In genomic region chr11:8906629-8907028, GRCh38 we compare ENCODE assay signal across 12 cellular contexts. TPM values are rescaled to one million over a fixed set of nuclear protein-coding genes. Genes with fewer than 3 reads are reported as not detected.
DNase-seq lines count a peak whose midpoint lies in the region; ATAC-seq lines count a peak whose summit lies in the region.
"Had no signal": no experiment of that assay in that cellular context is flagged by ENCODE, and none has a peak within 500 bp of the region (broad histone marks: within the 10 kb centered on the region; RNA-seq: fewer than 3 reads in every experiment).

No MANE protein-coding gene starts in this region.

- peak; percentile 87 for DNase-seq in COLO829 (ENCODE audit: low spot score)
- peak; percentile 52 for DNase-seq in HPDE6-E6E7 (ENCODE audit: extremely low spot score)
- peak; percentile 38 for DNase-seq in glomerular visceral epithelial cell (ENCODE audit: extremely low spot score)
- no peak for DNase-seq in G401 (ENCODE audit: low spot score)
- no peak for DNase-seq in iPS-NIHi7 (ENCODE audit: extremely low spot score)

- H3K27me3 Mint-ChIP-seq in activated T-helper 17 cell treated with anti-CD3 and anti-CD28 coated beads, Interleukin-2, amount 50 U/mL, for 72 hours, result no peaks in the 10 kb centered on the region
- H3K27me3 Mint-ChIP-seq: IgD-negative memory B cell had no signal

- in situ Hi-C loops in G401 (cut with HindIII; ENCODE audit: low sequenced_read_pairs), result no loop called here

- peak overlapping the region; percentile 26 for H3K27ac Mint-ChIP-seq in activated T-helper 17 cell treated with anti-CD3 and anti-CD28 coated beads, Interleukin-2, amount 50 U/mL, for 72 hours
- H3K27ac Mint-ChIP-seq: activated naive CD4-positive, alpha-beta T cell treated with anti-CD3 and anti-CD28 coated beads, Interleukin-2, amount 50 U/mL, for 72 hours; IgD-negative memory B cell; WTC11 had no signal

- ATAC-seq in activated T-helper 17 cell treated with anti-CD3 and anti-CD28 coated beads, Interleukin-2, amount 50 U/mL, for 72 hours (replicated peaks), result peak; percentile 22
- ATAC-seq in HG03457 (IDR thresholded peaks at IDR 0.05; ENCODE audit: unreplicated experiment), result no peak
- ATAC-seq in HG02678 (IDR thresholded peaks at IDR 0.05; ENCODE audit: unreplicated experiment), result no peak
- ATAC-seq: WTC11 had no signal

- no peaks in the 10 kb centered on the region for H3K36me3 Mint-ChIP-seq in activated T-helper 17 cell treated with anti-CD3 and anti-CD28 coated beads, Interleukin-2, amount 50 U/mL, for 72 hours (ENCODE audit: low read depth)

- peak overlapping the region; percentile 45 for H3K4me3 Mint-ChIP-seq in activated T-helper 17 cell treated with anti-CD3 and anti-CD28 coated beads, Interleukin-2, amount 50 U/mL, for 72 hours
- H3K4me3 Mint-ChIP-seq: WTC11 had no signal

- peaks cover 19% of the 10 kb centered on the region for H3K4me1 Mint-ChIP-seq in activated T-helper 17 cell treated with anti-CD3 and anti-CD28 coated beads, Interleukin-2, amount 50 U/mL, for 72 hours

- no peaks in the 10 kb centered on the region for H3K9me3 Mint-ChIP-seq in activated T-helper 17 cell treated with anti-CD3 and anti-CD28 coated beads, Interleukin-2, amount 50 U/mL, for 72 hours

RNA-seq across cellular contexts. Expression of gene AKIP1, which starts 4.4 kb away (rescaled TPM):
- total RNA-seq in activated T-helper 17 cell treated with anti-CD3 and anti-CD28 coated beads, Interleukin-2, amount 50 U/mL, for 72 hours, result 10 to 100 TPM; 25.6 to 31.9 TPM
- total RNA-seq in G401 (2014; rRNA removed; shearing (Covaris generic)), result 49.0 and 62.7 TPM in 2 replicates

RNA-seq across cellular contexts. Expression of gene C11orf16, which starts 26.1 kb away (rescaled TPM):
- not detected for total RNA-seq in activated T-helper 17 cell treated with anti-CD3 and anti-CD28 coated beads, Interleukin-2, amount 50 U/mL, for 72 hours
- not detected in 2 replicates for total RNA-seq in G401 (2014; rRNA removed; shearing (Covaris generic))
- total RNA-seq: activated naive CD4-positive, alpha-beta T cell treated with anti-CD3 and anti-CD28 coated beads, Interleukin-2, amount 50 U/mL, for 72 hours; lung microvascular endothelial cell had no signal

RNA-seq across cellular contexts. Expression of gene ASCL3, which starts 36.2 kb away (rescaled TPM):
- not detected for total RNA-seq in activated T-helper 17 cell treated with anti-CD3 and anti-CD28 coated beads, Interleukin-2, amount 50 U/mL, for 72 hours
- not detected in 2 replicates for total RNA-seq in G401 (2014; rRNA removed; shearing (Covaris generic))
- total RNA-seq: activated naive CD4-positive, alpha-beta T cell treated with anti-CD3 and anti-CD28 coated beads, Interleukin-2, amount 50 U/mL, for 72 hours; lung microvascular endothelial cell; WTC11 had no signal

RNA-seq across cellular contexts. Expression of gene TMEM9B, which starts 57.6 kb away (rescaled TPM):
- 10 to 100 TPM; 15.0 to 24.3 TPM for total RNA-seq in activated T-helper 17 cell treated with anti-CD3 and anti-CD28 coated beads, Interleukin-2, amount 50 U/mL, for 72 hours
- 23.6 and 30.2 TPM in 2 replicates for total RNA-seq in G401 (2014; rRNA removed; shearing (Covaris generic))

Comparison
In these comparisons a context has a peak if more than half of its experiments do, and no peak if none do; other contexts are left out.
1. DNase-seq: peak in COLO829 (single experiment), HPDE6-E6E7 (single experiment) and glomerular visceral epithelial cell (single experiment); none in G401 (single experiment) and iPS-NIHi7 (single experiment).